Comparison of ENCODE assay signal across 11 cellular contexts in genomic region chrX:30635630-30636029, GRCh38. TPM values are rescaled to one million over a fixed set of nuclear protein-coding genes. Genes with fewer than 3 reads are reported as not detected.
DNase-seq lines count a peak whose midpoint lies in the region; ATAC-seq, FAIRE-seq and TF ChIP-seq lines count a peak whose summit lies in the region.
"Had no signal": no experiment of that assay in that cellular context is flagged by ENCODE, and none has a peak within 500 bp of the region (broad histone marks: within the 10 kb centered on the region; RNA-seq: fewer than 3 reads in every experiment).

No MANE protein-coding gene starts in this region.

- H3K36me3 Mint-ChIP-seq in activated CD4-positive, alpha-beta T cell treated with anti-CD3 and anti-CD28 coated beads, Interleukin-2, amount 10 ng/mL, durations not matched to agents 7 days and 5 days (ENCODE audit: low read depth) = no peaks in the 10 kb centered on the region
- H3K36me3 Mint-ChIP-seq: brain had no signal

- H3K4me3 ChIP-seq in NB4 (ENCODE audit: low read depth, low read length) = no peak overlapping the region
- no peak overlapping the region for H3K4me3 ChIP-seq in endothelial cell of umbilical vein (replicated peaks in 1 of 3; ENCODE audit: insufficient read depth in 1 of 3, low read depth in 1 of 3, low read length in 3 of 3)
- no peak overlapping the region for H3K4me3 ChIP-seq in retinal pigment epithelial cell (ENCODE audit: low read length)
- H3K4me3 ChIP-seq: stomach had no signal

- no peaks in the 10 kb centered on the region for H4K20me1 ChIP-seq in endothelial cell of umbilical vein (replicated peaks; ENCODE audit: control insufficient read depth, extremely low read depth, insufficient read depth, low read length)

- no peak overlapping the region for H3K4me3 Mint-ChIP-seq in activated CD4-positive, alpha-beta T cell treated with anti-CD3 and anti-CD28 coated beads, Interleukin-2, amount 10 ng/mL, durations not matched to agents 7 days and 5 days
- H3K4me3 Mint-ChIP-seq: activated B cell treated with CpG ODN at 0.5 μM for 24 hours, brain had no signal

- no peak overlapping the region for H3K27ac Mint-ChIP-seq in activated CD4-positive, alpha-beta T cell treated with anti-CD3 and anti-CD28 coated beads, Interleukin-2, amount 10 ng/mL, durations not matched to agents 7 days and 5 days
- H3K27ac Mint-ChIP-seq: activated B cell treated with CpG ODN at 0.5 μM for 24 hours, brain had no signal

- H3K4me1 Mint-ChIP-seq in activated CD4-positive, alpha-beta T cell treated with anti-CD3 and anti-CD28 coated beads, Interleukin-2, amount 10 ng/mL, durations not matched to agents 7 days and 5 days = no peaks in the 10 kb centered on the region
- H3K4me1 Mint-ChIP-seq: brain had no signal

- no peaks in the 10 kb centered on the region for H3K36me3 ChIP-seq in endothelial cell of umbilical vein (ENCODE audit: control insufficient read depth in 2 of 2, extremely low read depth in 1 of 2, insufficient read depth in 2 of 2, low read length in 2 of 2)
- H3K36me3 ChIP-seq: stomach had no signal

- no peaks in the 10 kb centered on the region for H3K79me2 ChIP-seq in endothelial cell of umbilical vein (ENCODE audit: control insufficient read depth, insufficient read depth, low read length)

- CTCF ChIA-PET in activated CD4-positive, alpha-beta T cell treated with anti-CD3 and anti-CD28 coated beads, Interleukin-2, amount 10 ng/mL, durations not matched to agents 7 days and 5 days (lab: Charles Lee) = interaction anchor here (0.6 to 1.1 kb wide), 3 partner anchors 14 to 138 kb away, joined by 3 to 5 read pairs (median 3); no protein-coding TSS in a partner anchor
- CTCF ChIA-PET in endothelial cell of umbilical vein (lab: Charles Lee) = interaction anchor here (0.6 to 1.8 kb wide), 20 partner anchors 8 to 100 kb away, joined by 3 to 21 read pairs (median 6); no protein-coding TSS in a partner anchor

- no peaks in the 10 kb centered on the region for H3K27me3 Mint-ChIP-seq in activated CD4-positive, alpha-beta T cell treated with anti-CD3 and anti-CD28 coated beads, Interleukin-2, amount 10 ng/mL, durations not matched to agents 7 days and 5 days
- H3K27me3 Mint-ChIP-seq: activated B cell treated with CpG ODN at 0.5 μM for 24 hours, brain had no signal

- no TSS peak for BruUV-seq in endothelial cell of umbilical vein (replicated peaks; lab: Mats Ljungman, UMichigan)

- peak; percentile 46 for TF ChIP-seq CTCF in NB4 (IDR thresholded peaks at IDR 0.05; ENCODE audit: low read depth, low read length)
- no peak for TF ChIP-seq CTCF in endothelial cell of umbilical vein (IDR thresholded peaks at IDR 0.05; ENCODE audit: extremely low read depth in 1 of 2, insufficient read depth in 1 of 2, low read depth in 1 of 2, low read length in 2 of 2)
- TF ChIP-seq CTCF in retinal pigment epithelial cell (conservative IDR thresholded peaks at IDR 0.05; ENCODE audit: low read depth, low read length) = peak; percentile 27

- no peaks in the 10 kb centered on the region for H3K9me3 ChIP-seq in endothelial cell of umbilical vein (replicated peaks; ENCODE audit: control insufficient read depth, insufficient read depth, low read length)
- H3K9me3 ChIP-seq: stomach had no signal

- no peak overlapping the region for H3K4me2 ChIP-seq in endothelial cell of umbilical vein (ENCODE audit: insufficient read depth, low read length)

- POLR2A ChIA-PET in activated CD4-positive, alpha-beta T cell treated with anti-CD3 and anti-CD28 coated beads, Interleukin-2, amount 10 ng/mL, durations not matched to agents 7 days and 5 days (lab: Charles Lee) = no interaction called here
- POLR2A ChIA-PET in endothelial cell of umbilical vein (lab: Charles Lee) = no interaction called here

- no peaks in the 10 kb centered on the region for H3K9me3 Mint-ChIP-seq in activated CD4-positive, alpha-beta T cell treated with anti-CD3 and anti-CD28 coated beads, Interleukin-2, amount 10 ng/mL, durations not matched to agents 7 days and 5 days
- H3K9me3 Mint-ChIP-seq: activated B cell treated with CpG ODN at 0.5 μM for 24 hours had no signal

- H2AFZ ChIP-seq in endothelial cell of umbilical vein (ENCODE audit: low read depth, low read length) = no peak overlapping the region

- TF ChIP-seq POLR2A in NB4 (IDR thresholded peaks at IDR 0.05; ENCODE audit: extremely low read depth, insufficient read length) (no peak), endothelial cell of umbilical vein (IDR thresholded peaks at IDR 0.05; ENCODE audit: low read depth, low read length) (no peak)

- H3K4me1 ChIP-seq in endothelial cell of umbilical vein (ENCODE audit: control insufficient read depth, extremely low read depth, insufficient read depth, low read length) = no peaks in the 10 kb centered on the region
- H3K4me1 ChIP-seq: stomach had no signal

- DNase-seq in activated CD4-positive, alpha-beta T cell treated with anti-CD3 and anti-CD28 coated beads, Interleukin-2, amount 10 ng/mL, durations not matched to agents 7 days and 5 days = peak; percentile 28
- DNase-seq in activated CD4-positive, alpha-beta T cell treated with anti-CD3 and anti-CD28 coated beads, Interleukin-2, amount 50 U/mL, for 1 hour = no peak
- DNase-seq in NB4 (ENCODE audit: low read depth) (peak; percentile 45), endothelial cell of umbilical vein (ENCODE audit: low read depth, low spot score) (peak; percentile 1), retinal pigment epithelial cell (ENCODE audit: low read depth) (no peak), cerebellar cortex (ENCODE audit: low spot score) (no peak)
- DNase-seq: activated B cell treated with CpG ODN at 0.5 μM for 24 hours, stomach had no signal

- no peaks in the 10 kb centered on the region for H3K9me1 ChIP-seq in endothelial cell of umbilical vein (replicated peaks; ENCODE audit: control insufficient read depth, extremely low read depth, insufficient read depth, low read length)

- dilution Hi-C loops in endothelial cell of umbilical vein (cut with MboI; ENCODE audit: extremely low pct_ligation_motif_present, low sequenced_read_pairs) = no loop called here

- no peak overlapping the region for H3K9ac ChIP-seq in endothelial cell of umbilical vein (replicated peaks; ENCODE audit: extremely low read depth, insufficient read depth, low read length)

- no peaks in the 10 kb centered on the region for H3K27me3 ChIP-seq in endothelial cell of umbilical vein (ENCODE audit: control insufficient read depth in 2 of 2, insufficient read depth in 2 of 2, low read length in 2 of 2)
- H3K27me3 ChIP-seq: stomach had no signal

- FAIRE-seq in endothelial cell of umbilical vein (lab: Jason Lieb, UNC) = no peak

- no peak for ATAC-seq in GM21825 (IDR thresholded peaks at IDR 0.05; ENCODE audit: unreplicated experiment)
- no peak for ATAC-seq in GM18867 (IDR thresholded peaks at IDR 0.05; ENCODE audit: unreplicated experiment)

- H3K27ac ChIP-seq in endothelial cell of umbilical vein (ENCODE audit: insufficient read depth, low read depth, low read length) = no peak overlapping the region
- H3K27ac ChIP-seq: stomach had no signal

- intact Hi-C loops in endothelial cell of umbilical vein (cut with micrococcal nuclease) = loop anchor here (1.0 kb wide), 1 partner anchor 78 kb away; no protein-coding TSS in a partner anchor

TF ChIP-seq in endothelial cell of umbilical vein, 7 proteins besides CTCF, POLR2A, EP300 and RAD21:
- no peak for TF ChIP-seq MAX (IDR thresholded peaks at IDR 0.05; ENCODE audit: insufficient read depth, insufficient read length)
- TF ChIP-seq EZH2 (IDR thresholded peaks at IDR 0.05; ENCODE audit: borderline replicate concordance, low read depth, low read length, severe bottlenecking) = no peak
- no peak for TF ChIP-seq JUN (IDR thresholded peaks at IDR 0.05; ENCODE audit: borderline replicate concordance, insufficient read depth, insufficient read length, low read depth)
- no peak for TF ChIP-seq GATA2 (IDR thresholded peaks at IDR 0.05; ENCODE audit: insufficient read depth, insufficient read length, low read depth, low read length)
- TF ChIP-seq MYC (IDR thresholded peaks at IDR 0.05; ENCODE audit: low read depth, low read length) = no peak
- no peak for TF ChIP-seq FOS (IDR thresholded peaks at IDR 0.05; ENCODE audit: borderline replicate concordance, insufficient read depth, low read length)
- TF ChIP-seq POLR2AphosphoS5 (IDR thresholded peaks at IDR 0.05; ENCODE audit: insufficient read depth, low read depth, low read length) = no peak

RNA-seq across cellular contexts. Expression of gene GK, which starts 17.6 kb away (rescaled TPM):
- total RNA-seq in activated CD4-positive, alpha-beta T cell treated with anti-CD3 and anti-CD28 coated beads, Interleukin-2, amount 10 ng/mL, durations not matched to agents 7 days and 5 days = 10 to 100 TPM; 19.5 to 20.7 TPM
- total RNA-seq in endothelial cell of umbilical vein = 7.6 and 7.7 TPM in 2 replicates
- polyA plus RNA-seq in endothelial cell of umbilical vein = 1.6 and 2.7 TPM in 2 replicates
- 2.7 and 3.0 TPM in 2 replicates for polyA plus RNA-seq in endothelial cell of umbilical vein (2011; cell fraction: cytosol; rRNA removed)
- polyA plus RNA-seq in endothelial cell of umbilical vein (2011; cell fraction: nucleus; rRNA removed) = 7.3 and 8.0 TPM in 2 replicates
- polyA plus RNA-seq in endothelial cell of umbilical vein (2012) = 4.3 and 5.4 TPM in 2 replicates
- polyA minus RNA-seq in endothelial cell of umbilical vein = 4.6 and 5.4 TPM in 2 replicates
- polyA minus RNA-seq in endothelial cell of umbilical vein (2011; cell fraction: cytosol; rRNA and poly(A)+ RNA removed) = 8.7 TPM
- 3.8 and 5.8 TPM in 2 replicates for polyA minus RNA-seq in endothelial cell of umbilical vein (2011; cell fraction: nucleus; rRNA and poly(A)+ RNA removed)

RNA-seq across cellular contexts. Expression of gene TASL, which starts 58.1 kb away (rescaled TPM):
- 1 to 10 TPM; 5.9 to 6.2 TPM for total RNA-seq in activated CD4-positive, alpha-beta T cell treated with anti-CD3 and anti-CD28 coated beads, Interleukin-2, amount 10 ng/mL, durations not matched to agents 7 days and 5 days
- not detected in 2 replicates for total RNA-seq in endothelial cell of umbilical vein
- polyA plus RNA-seq in endothelial cell of umbilical vein = not detected in 2 replicates
- polyA plus RNA-seq in endothelial cell of umbilical vein (2011; cell fraction: cytosol; rRNA removed) = not detected in 2 replicates
- not detected in 2 replicates for polyA plus RNA-seq in endothelial cell of umbilical vein (2011; cell fraction: nucleus; rRNA removed)
- not detected in 2 replicates for polyA plus RNA-seq in endothelial cell of umbilical vein (2012)
- not detected in 2 replicates for polyA minus RNA-seq in endothelial cell of umbilical vein
- not detected for polyA minus RNA-seq in endothelial cell of umbilical vein (2011; cell fraction: cytosol; rRNA and poly(A)+ RNA removed)
- not detected in 2 replicates for polyA minus RNA-seq in endothelial cell of umbilical vein (2011; cell fraction: nucleus; rRNA and poly(A)+ RNA removed)

Comparison
In these comparisons a context has a peak if more than half of its experiments do, and no peak if none do; other contexts are left out.
1. DNase-seq: peak in activated CD4-positive, alpha-beta T cell treated with anti-CD3 and anti-CD28 coated beads, Interleukin-2, amount 10 ng/mL, durations not matched to agents 7 days and 5 days (single experiment), NB4 (single experiment) and endothelial cell of umbilical vein (single experiment); none in activated CD4-positive, alpha-beta T cell treated with anti-CD3 and anti-CD28 coated beads, Interleukin-2, amount 50 U/mL, for 1 hour (single experiment), retinal pigment epithelial cell (single experiment) and cerebellar cortex (single experiment).
2. CTCF ChIP-seq: peak in NB4 (single experiment) and retinal pigment epithelial cell (single experiment); none in endothelial cell of umbilical vein (0 of 2).